33 cellular contexts compared by ENCODE assay signal in the genomic region with DNA sequence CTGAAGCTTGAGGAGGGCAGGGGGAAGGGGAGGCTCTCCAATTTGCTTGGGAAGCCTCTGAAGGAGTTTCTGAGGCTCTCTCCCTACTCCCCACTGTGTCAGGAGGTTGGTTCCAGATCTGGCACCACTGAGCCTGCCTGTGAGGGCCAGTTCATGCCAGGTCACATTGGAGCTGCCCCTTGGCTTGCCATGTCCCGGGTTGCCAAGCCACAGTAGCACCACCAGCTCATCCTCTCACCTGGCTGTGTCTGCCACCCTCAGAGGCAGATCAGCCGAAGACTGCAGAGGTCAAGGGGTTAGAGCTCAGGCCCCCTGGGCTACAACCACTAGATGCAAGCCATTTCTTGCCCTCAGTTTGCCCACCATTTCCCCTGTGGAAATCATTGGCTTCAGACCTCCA. TPM values are rescaled to one million over a fixed set of nuclear protein-coding genes. Genes with fewer than 3 reads are reported as not detected.
"Had no signal": no experiment of that assay in that cellular context is flagged by ENCODE, and none has a peak within 500 bp of the region (broad histone marks: within the 10 kb centered on the region; RNA-seq: fewer than 3 reads in every experiment).

No MANE protein-coding gene starts in this region.

- H3K4me3 ChIP-seq: MG63 had no signal

- H3K27ac ChIP-seq: VCaP had no signal

- DNase-seq: activated B cell treated with CpG ODN at 0.5 μM for 24 hours; activated CD4-positive, alpha-beta memory T cell treated with anti-CD3 and anti-CD28 coated beads for 36 hours; activated CD4-positive, alpha-beta T cell treated with anti-CD3 and anti-CD28 coated beads for 4 hours; activated CD4-positive, alpha-beta T cell treated with anti-CD3 and anti-CD28 coated beads, Interleukin-2, amount 50 U/mL, for 1 hour; activated CD4-positive, CD25-positive, alpha-beta regulatory T cell treated with anti-CD3 and anti-CD28 coated beads, Interleukin-2, amount 50 U/mL, for 72 hours; activated CD8-positive, alpha-beta memory T cell treated with anti-CD3 and anti-CD28 coated beads, Interleukin-2, amount 50 U/mL, for 4 hours; activated naive CD4-positive, alpha-beta T cell treated with anti-CD3 and anti-CD28 coated beads, Interleukin-2, amount 10 ng/mL, durations not matched to agents 7 days and 5 days; activated naive CD8-positive, alpha-beta T cell treated with anti-CD3 and anti-CD28 coated beads, Interleukin-2, amount 50 U/mL, for 24 hours; activated T-cell treated with anti-CD3 and anti-CD28 coated beads for 4 hours; activated T-cell treated with anti-CD3 and anti-CD28 coated beads, Interleukin-2, amount 50 U/mL, for 4 hours; anterior cingulate cortex; Karpas-422; KBM-7; MG63; NCI-H1048; NCI-H1105 treated with DMSO at 0.1 percent for 48 hours; NCI-H1436; NCI-H1694 treated with DMSO at 0.1 percent for 48 hours; NCI-H2029; NCI-H345; NCI-H524 treated with DMSO at 0.1 percent for 48 hours; SIG-M5; T-helper 1 cell; T-helper 2 cell; T-helper 9 cell had no signal

- ATAC-seq: activated naive CD8-positive, alpha-beta T cell treated with anti-CD3 and anti-CD28 coated beads, Interleukin-2, amount 50 U/mL, for 24 hours; Panc1; SK-N-SH treated with all-trans-retinoic acid at 6 μM for 48 hours had no signal

- H3K36me3 ChIP-seq: MG63 had no signal

- H3K9me3 ChIP-seq: MG63 had no signal

RNA-seq across cellular contexts. Expression of a gene that starts 3.1 kb away (rescaled TPM):
- total RNA-seq: activated B cell treated with CpG ODN at 0.5 μM for 24 hours; activated CD4-positive, alpha-beta memory T cell treated with anti-CD3 and anti-CD28 coated beads for 36 hours; activated T-cell treated with anti-CD3 and anti-CD28 coated beads, Interleukin-2, amount 50 U/mL, for 4 hours; activated T-helper 1 cell treated with anti-CD3 and anti-CD28 coated beads, Interleukin-12 subunit alpha, Interleukin-12 subunit beta, Interleukin-2, Interleukin-4 antibody, amounts not matched to agents 30 ng/mL and 10 ng/mL and 1 ng/mL, durations not matched to agents 14 hours and 24 hours and 36 hours; bronchial epithelial cell; NCI-H460; RPMI7951; SK-MEL-5 had no signal
